Comparison of ENCODE assay signal across 8 cellular contexts in genomic region chr13:105139048-105139379, GRCh38.
DNase-seq lines count a peak whose midpoint lies in the region; ATAC-seq and TF ChIP-seq lines count a peak whose summit lies in the region.

No MANE protein-coding gene starts in this region.

- H3K4me1 Mint-ChIP-seq in Caco-2 (ENCODE audit: low read depth, unreplicated experiment), result no peaks in the 10 kb centered on the region
- H3K4me1 Mint-ChIP-seq in central memory CD8-positive, alpha-beta T cell, result peaks cover 19% of the 10 kb centered on the region

- H3K4me3 Mint-ChIP-seq in Caco-2 (ENCODE audit: unreplicated experiment), result peak overlapping the region; percentile 79
- peak overlapping the region; percentile 91 for H3K4me3 Mint-ChIP-seq in central memory CD8-positive, alpha-beta T cell

- no peaks in the 10 kb centered on the region for H3K27me3 Mint-ChIP-seq in Caco-2 (ENCODE audit: insufficient read depth, unreplicated experiment)
- H3K27me3 Mint-ChIP-seq in central memory CD8-positive, alpha-beta T cell, result no peaks in the 10 kb centered on the region

- POLR2A ChIA-PET in Caco-2 (lab: Charles Lee), result no interaction called here

- DNase-seq in Caco-2 (no peak), omental fat pad (ENCODE audit: low spot score) (no peak), D341Med (ENCODE audit: low spot score) (no peak), posterior cingulate gyrus (no peak), sciatic nerve (ENCODE audit: low spot score) (no peak)
- DNase-seq in central memory CD8-positive, alpha-beta T cell (ENCODE audit: low spot score in 2 of 2), result no peak

- intact Hi-C loops in Caco-2 (cut with micrococcal nuclease; ENCODE audit: unreplicated experiment), result no loop called here
- intact Hi-C loops in posterior cingulate gyrus (cut with DNase I), result no loop called here
- intact Hi-C loops in sciatic nerve (cut with DNase I), result no loop called here

- H3K9me3 ChIP-seq in Caco-2, result no peaks in the 10 kb centered on the region

- TF ChIP-seq CTCF in Caco-2 (IDR thresholded peaks at IDR 0.05; ENCODE audit: insufficient read depth in 1 of 2, low read depth in 1 of 2, low read length in 1 of 2, severe bottlenecking in 1 of 2, unreplicated experiment in 1 of 2), result no peak
- no peak for TF ChIP-seq CTCF in omental fat pad (IDR thresholded peaks at IDR 0.05)

- no peaks in the 10 kb centered on the region for H3K27me3 ChIP-seq in Caco-2 (replicated peaks; ENCODE audit: control insufficient read depth, insufficient read depth, low read length)

- H3K4me3 ChIP-seq in Caco-2 (ENCODE audit: low read depth, low read length), result no peak overlapping the region

- no peaks in the 10 kb centered on the region for H3K4me1 ChIP-seq in Caco-2

- H3K27ac Mint-ChIP-seq in Caco-2 (ENCODE audit: unreplicated experiment), result no peak overlapping the region
- peak overlapping the region; percentile 93 for H3K27ac Mint-ChIP-seq in central memory CD8-positive, alpha-beta T cell (ENCODE audit: low read depth)

- H3K36me3 ChIP-seq in Caco-2 (ENCODE audit: control insufficient read depth, insufficient read depth, low read length), result no peaks in the 10 kb centered on the region

- ATAC-seq in GM19372 (IDR thresholded peaks at IDR 0.05; ENCODE audit: low read depth, unreplicated experiment), result peak; percentile 2
- ATAC-seq in HG03354 (IDR thresholded peaks at IDR 0.05; ENCODE audit: poor library complexity, severe bottlenecking, unreplicated experiment), result peak; percentile 20
- no peak for ATAC-seq in central memory CD8-positive, alpha-beta T cell (replicated peaks; ENCODE audit: extremely low read depth, poor library complexity, severe bottlenecking)
- no peak for ATAC-seq in omental fat pad (ENCODE audit: low FRiP score)
- ATAC-seq in sciatic nerve, result no peak

- CTCF ChIA-PET in Caco-2 (lab: Charles Lee), result no interaction called here

- H3K9me3 Mint-ChIP-seq in Caco-2 (ENCODE audit: unreplicated experiment), result no peaks in the 10 kb centered on the region
- H3K9me3 Mint-ChIP-seq in central memory CD8-positive, alpha-beta T cell, result no peaks in the 10 kb centered on the region

- BruUV-seq in Caco-2 (replicated peaks; lab: Mats Ljungman, UMichigan), result no TSS peak

- no peaks in the 10 kb centered on the region for H3K36me3 Mint-ChIP-seq in Caco-2 (ENCODE audit: insufficient read depth, unreplicated experiment)
- H3K36me3 Mint-ChIP-seq in central memory CD8-positive, alpha-beta T cell (ENCODE audit: insufficient read depth), result peaks cover 2% of the 10 kb centered on the region

Comparison
In these comparisons a context has a peak if more than half of its experiments do, and no peak if none do; other contexts are left out.
1. ATAC-seq: peak in GM19372 (single experiment) and HG03354 (single experiment); none in central memory CD8-positive, alpha-beta T cell (single experiment), omental fat pad (single experiment) and sciatic nerve (single experiment).